In the genomic region with DNA sequence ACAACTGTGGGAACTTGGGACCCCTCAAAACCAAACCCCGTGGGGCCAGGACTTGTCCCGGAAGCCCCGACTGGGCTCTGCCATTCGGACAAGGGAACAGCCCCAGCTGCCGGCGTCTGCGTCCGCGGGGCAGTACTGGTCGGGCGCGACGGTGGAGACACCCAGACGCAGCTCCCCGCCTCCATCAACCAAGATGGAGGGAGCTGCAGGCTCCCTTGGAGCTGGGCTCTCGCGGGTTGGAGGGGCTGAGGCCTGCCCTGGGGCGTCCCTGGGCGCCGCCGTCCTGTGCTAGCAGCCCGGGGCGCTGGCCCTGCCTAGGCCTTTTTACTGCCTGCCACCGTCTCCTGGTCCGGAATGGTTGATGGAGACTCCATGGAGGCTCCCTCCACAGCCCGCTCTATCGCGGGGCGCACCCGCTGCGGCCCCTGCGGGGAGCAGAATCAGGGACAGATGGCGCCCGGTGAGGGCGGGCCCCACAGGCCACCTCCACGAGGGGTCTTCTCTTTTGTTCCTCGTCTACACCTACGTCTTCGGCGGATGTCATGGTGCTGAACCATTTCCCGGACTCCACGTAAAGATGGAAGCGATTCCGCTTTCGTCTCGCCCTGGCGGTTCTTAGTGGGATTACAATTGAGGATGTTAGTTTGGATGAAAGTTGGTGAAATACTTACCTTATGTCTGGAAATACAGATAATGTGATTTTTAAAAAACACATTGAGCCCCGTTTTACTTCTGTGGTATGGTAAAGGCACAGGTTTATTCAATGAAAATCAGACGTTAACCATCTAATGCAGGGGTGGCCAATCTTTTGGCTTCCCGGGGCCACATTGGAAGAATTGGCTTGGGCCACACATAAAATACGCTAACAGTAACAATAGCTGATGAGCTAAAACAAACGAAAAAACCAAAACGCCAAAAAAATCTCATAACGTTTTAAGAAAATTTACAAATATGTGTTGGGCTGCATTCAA, we compare ENCODE assay signal across 1 cellular context.
TF ChIP-seq lines count a peak whose summit lies in the region.

No MANE protein-coding gene starts in this region.

TF ChIP-seq in GM12878, 131 proteins besides CTCF, POLR2A, EP300 and RAD21 (continued from another document):
- TF ChIP-seq, protein P1, sequence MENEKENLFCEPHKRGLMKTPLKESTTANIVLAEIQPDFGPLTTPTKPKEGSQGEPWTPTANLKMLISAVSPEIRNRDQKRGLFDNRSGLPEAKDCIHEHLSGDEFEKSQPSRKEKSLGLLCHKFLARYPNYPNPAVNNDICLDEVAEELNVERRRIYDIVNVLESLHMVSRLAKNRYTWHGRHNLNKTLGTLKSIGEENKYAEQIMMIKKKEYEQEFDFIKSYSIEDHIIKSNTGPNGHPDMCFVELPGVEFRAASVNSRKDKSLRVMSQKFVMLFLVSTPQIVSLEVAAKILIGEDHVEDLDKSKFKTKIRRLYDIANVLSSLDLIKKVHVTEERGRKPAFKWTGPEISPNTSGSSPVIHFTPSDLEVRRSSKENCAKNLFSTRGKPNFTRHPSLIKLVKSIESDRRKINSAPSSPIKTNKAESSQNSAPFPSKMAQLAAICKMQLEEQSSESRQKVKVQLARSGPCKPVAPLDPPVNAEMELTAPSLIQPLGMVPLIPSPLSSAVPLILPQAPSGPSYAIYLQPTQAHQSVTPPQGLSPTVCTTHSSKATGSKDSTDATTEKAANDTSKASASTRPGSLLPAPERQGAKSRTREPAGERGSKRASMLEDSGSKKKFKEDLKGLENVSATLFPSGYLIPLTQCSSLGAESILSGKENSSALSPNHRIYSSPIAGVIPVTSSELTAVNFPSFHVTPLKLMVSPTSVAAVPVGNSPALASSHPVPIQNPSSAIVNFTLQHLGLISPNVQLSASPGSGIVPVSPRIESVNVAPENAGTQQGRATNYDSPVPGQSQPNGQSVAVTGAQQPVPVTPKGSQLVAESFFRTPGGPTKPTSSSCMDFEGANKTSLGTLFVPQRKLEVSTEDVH (IDR thresholded peaks at IDR 0.05; ENCODE audit: low read depth, partially characterized antibody) = no peak
- TF ChIP-seq POLR2AphosphoS5 (IDR thresholded peaks at IDR 0.05; ENCODE audit: low read length) = peak; percentile 46; the same call in 1 of the 2 replicates
- no peak for TF ChIP-seq STAT1 (conservative IDR thresholded peaks at IDR 0.05)
- no peak for TF ChIP-seq GATAD2B (conservative IDR thresholded peaks at IDR 0.05; ENCODE audit: low read depth)
- TF ChIP-seq IKZF1 (conservative IDR thresholded peaks at IDR 0.05) = 0 out of 2 replicates have a peak, but pooled peaks have one; percentile 26
- TF ChIP-seq RUNX3 (IDR thresholded peaks at IDR 0.05; ENCODE audit: low read length) = peak; percentile 34; the same call in 1 of the 2 replicates
- TF ChIP-seq KDM1A (IDR thresholded peaks at IDR 0.05; ENCODE audit: borderline replicate concordance) = no peak
- TF ChIP-seq ZZZ3 (IDR thresholded peaks at IDR 0.05; ENCODE audit: control insufficient read depth, insufficient read length, low read depth) = no peak
- TF ChIP-seq DPF2 (IDR thresholded peaks at IDR 0.05) = peak; percentile 6; the same call in 1 of the 2 replicates
- TF ChIP-seq IKZF2 (IDR thresholded peaks at IDR 0.05) = peak; percentile 27 to 28; a peak in 3 of 4 replicates
- no peak for TF ChIP-seq EGR1 (IDR thresholded peaks at IDR 0.05; ENCODE audit: borderline replicate concordance in 1 of 2, low read depth in 2 of 2, low read length in 2 of 2)
- no peak for TF ChIP-seq TCF7 (IDR thresholded peaks at IDR 0.05; ENCODE audit: borderline replicate concordance)
- TF ChIP-seq CHD2 (IDR thresholded peaks at IDR 0.05; ENCODE audit: borderline replicate concordance, low read depth, low read length) = no peak
- TF ChIP-seq CBX5 (IDR thresholded peaks at IDR 0.05; ENCODE audit: low read depth) = no peak
- no peak; the same call in 1 of the 2 replicates for TF ChIP-seq LARP7 (IDR thresholded peaks at IDR 0.05)
- 0 out of 2 replicates have a peak, but pooled peaks have one; percentile 9 for TF ChIP-seq TAF1 (IDR thresholded peaks at IDR 0.05; ENCODE audit: borderline replicate concordance, low read depth, low read length)
- no peak for TF ChIP-seq HCFC1 (IDR thresholded peaks at IDR 0.05; ENCODE audit: low read length)
- 0 out of 2 replicates have a peak, but pooled peaks have one; percentile 38 for TF ChIP-seq SMAD5 (IDR thresholded peaks at IDR 0.05; ENCODE audit: low read depth)
- no peak for TF ChIP-seq MEF2A (IDR thresholded peaks at IDR 0.05; ENCODE audit: insufficient read depth, low read depth, low read length)
- TF ChIP-seq HDGF (IDR thresholded peaks at IDR 0.05) = peak; percentile 46; the same call in 1 of the 2 replicates
